In genomic region chr21:25647632-25648031, GRCh38 we compare ENCODE assay signal across 1 cellular context.
TF ChIP-seq lines count a peak whose summit lies in the region.

No MANE protein-coding gene starts in this region.

TF ChIP-seq in HepG2, 621 proteins besides CTCF, POLR2A, EP300 and RAD21:
- TF ChIP-seq MED8 (CRISPR knock-in tag; IDR thresholded peaks at IDR 0.05; ENCODE audit: insufficient replicate concordance): no peak
- no peak for TF ChIP-seq SRSF4 (IDR thresholded peaks at IDR 0.05; ENCODE audit: low read depth, low read length, poor library complexity, severe bottlenecking)
- TF ChIP-seq ZNF580 (CRISPR knock-in tag; IDR thresholded peaks at IDR 0.05; ENCODE audit: borderline replicate concordance, low read depth): no peak
- TF ChIP-seq HMG20A (CRISPR knock-in tag; IDR thresholded peaks at IDR 0.05; ENCODE audit: borderline replicate concordance): no peak
- TF ChIP-seq ETS1 (CRISPR knock-in tag; IDR thresholded peaks at IDR 0.05): no peak
